ENCODE assay signal across 8 cellular contexts in genomic region chr9:36036780-36037579, GRCh38. TPM values are rescaled to one million over a fixed set of nuclear protein-coding genes. Genes with fewer than 3 reads are reported as not detected.
DNase-seq lines count a peak whose midpoint lies in the region; ATAC-seq, FAIRE-seq and TF ChIP-seq lines count a peak whose summit lies in the region.

A gene with protein sequence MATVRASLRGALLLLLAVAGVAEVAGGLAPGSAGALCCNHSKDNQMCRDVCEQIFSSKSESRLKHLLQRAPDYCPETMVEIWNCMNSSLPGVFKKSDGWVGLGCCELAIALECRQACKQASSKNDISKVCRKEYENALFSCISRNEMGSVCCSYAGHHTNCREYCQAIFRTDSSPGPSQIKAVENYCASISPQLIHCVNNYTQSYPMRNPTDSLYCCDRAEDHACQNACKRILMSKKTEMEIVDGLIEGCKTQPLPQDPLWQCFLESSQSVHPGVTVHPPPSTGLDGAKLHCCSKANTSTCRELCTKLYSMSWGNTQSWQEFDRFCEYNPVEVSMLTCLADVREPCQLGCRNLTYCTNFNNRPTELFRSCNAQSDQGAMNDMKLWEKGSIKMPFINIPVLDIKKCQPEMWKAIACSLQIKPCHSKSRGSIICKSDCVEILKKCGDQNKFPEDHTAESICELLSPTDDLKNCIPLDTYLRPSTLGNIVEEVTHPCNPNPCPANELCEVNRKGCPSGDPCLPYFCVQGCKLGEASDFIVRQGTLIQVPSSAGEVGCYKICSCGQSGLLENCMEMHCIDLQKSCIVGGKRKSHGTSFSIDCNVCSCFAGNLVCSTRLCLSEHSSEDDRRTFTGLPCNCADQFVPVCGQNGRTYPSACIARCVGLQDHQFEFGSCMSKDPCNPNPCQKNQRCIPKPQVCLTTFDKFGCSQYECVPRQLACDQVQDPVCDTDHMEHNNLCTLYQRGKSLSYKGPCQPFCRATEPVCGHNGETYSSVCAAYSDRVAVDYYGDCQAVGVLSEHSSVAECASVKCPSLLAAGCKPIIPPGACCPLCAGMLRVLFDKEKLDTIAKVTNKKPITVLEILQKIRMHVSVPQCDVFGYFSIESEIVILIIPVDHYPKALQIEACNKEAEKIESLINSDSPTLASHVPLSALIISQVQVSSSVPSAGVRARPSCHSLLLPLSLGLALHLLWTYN (plus strand): TSS chr9:36036913. CDS start chr9:36036999, 86 bp downstream.

- no peaks in the 10 kb centered on the region for H3K36me3 ChIP-seq in KOPT-K1 (ENCODE audit: insufficient read depth, low read length)
- H3K36me3 ChIP-seq in RWPE2 (ENCODE audit: low read depth), result no peaks in the 10 kb centered on the region
- H3K36me3 ChIP-seq in neuron (ENCODE audit: insufficient read depth, low read length), result no peaks in the 10 kb centered on the region
- no peaks in the 10 kb centered on the region for H3K36me3 ChIP-seq in stomach smooth muscle (ENCODE audit: control insufficient read depth in 2 of 2, insufficient read depth in 2 of 2, low read length in 2 of 2)

- H2AFZ ChIP-seq in neuron (ENCODE audit: low read depth, low read length), result peak within 1 kb of the TSS; percentile 75

- DNase-seq in DMS 273 (lab: John Stamatoyannopoulos, UW; ENCODE audit: unreplicated experiment) (peak; percentile 94), RWPE2 (ENCODE audit: low spot score) (peak; percentile 87), frontal cortex (ENCODE audit: low spot score in 2 of 2) (peak; percentile 85 to 91)
- DNase-seq in activated naive CD4-positive, alpha-beta T cell treated with Interleukin-2 at 50 U/mL for 16 hours, result peak; percentile 90

- no peak for FAIRE-seq in frontal cortex (lab: Jason Lieb, UNC)

- H3K27me3 ChIP-seq in RWPE2 (ENCODE audit: insufficient read depth, poor library complexity, severe bottlenecking), result no peaks in the 10 kb centered on the region
- H3K27me3 ChIP-seq in neuron (ENCODE audit: insufficient read depth, low read length), result peaks cover 4% of the 10 kb centered on the region
- no peaks in the 10 kb centered on the region for H3K27me3 ChIP-seq in stomach smooth muscle (ENCODE audit: control insufficient read depth in 1 of 2, insufficient read depth in 2 of 2, low read length in 2 of 2)

- H3K4me3 ChIP-seq in RWPE2 (ENCODE audit: severe bottlenecking) (peak within 1 kb of the TSS; percentile 74), neuron (ENCODE audit: low read length) (peak within 1 kb of the TSS; percentile 73), stomach smooth muscle (ENCODE audit: low read length in 2 of 2) (peak within 1 kb of the TSS; percentile 79 to 86)

- no peak for TF ChIP-seq CTCF in RWPE2 (IDR thresholded peaks at IDR 0.05; ENCODE audit: poor library complexity, severe bottlenecking)

- H3K4me1 ChIP-seq in RWPE2 (ENCODE audit: insufficient read depth, poor library complexity, severe bottlenecking), result peaks cover 16% of the 10 kb centered on the region
- peaks cover 18% of the 10 kb centered on the region for H3K4me1 ChIP-seq in neuron (ENCODE audit: insufficient read depth, low read length)
- H3K4me1 ChIP-seq in stomach smooth muscle (ENCODE audit: control insufficient read depth, insufficient read depth, low read length), result peaks cover 8% of the 10 kb centered on the region

- ATAC-seq in GM21528 (IDR thresholded peaks at IDR 0.05; ENCODE audit: low FRiP score, unreplicated experiment) (peak; percentile 80), RWPE2 (ENCODE audit: low read depth) (peak; percentile 86)

- H3K9me3 ChIP-seq in KOPT-K1 (ENCODE audit: insufficient read depth, low read length, poor library complexity, severe bottlenecking) (no peaks in the 10 kb centered on the region), RWPE2 (ENCODE audit: severe bottlenecking) (no peaks in the 10 kb centered on the region), neuron (ENCODE audit: low read length) (no peaks in the 10 kb centered on the region), stomach smooth muscle (ENCODE audit: control insufficient read depth in 2 of 2, low read length in 2 of 2) (no peaks in the 10 kb centered on the region)

- H3K27ac ChIP-seq in KOPT-K1 (ENCODE audit: low read depth, low read length, poor library complexity, severe bottlenecking) (peak within 1 kb of the TSS; percentile 61), RWPE2 (ENCODE audit: poor library complexity, severe bottlenecking) (peak within 1 kb of the TSS; percentile 6), stomach smooth muscle (ENCODE audit: low read length) (no peak within 1 kb of the TSS)

- H3K9ac ChIP-seq in stomach smooth muscle (ENCODE audit: low read length in 2 of 2), result peak within 1 kb of the TSS; percentile 67 to 79

RNA-seq across cellular contexts. Expression of the gene that starts here (rescaled TPM):
- total RNA-seq in frontal cortex, result 7.3 TPM
